24 cellular contexts compared by ENCODE assay signal in genomic region chr12:12840500-12840899, GRCh38. TPM values are rescaled to one million over a fixed set of nuclear protein-coding genes. Genes with fewer than 3 reads are reported as not detected.
"Had no signal": no experiment of that assay in that cellular context is flagged by ENCODE, and none has a peak within 500 bp of the region (broad histone marks: within the 10 kb centered on the region; RNA-seq: fewer than 3 reads in every experiment).

No MANE protein-coding gene starts in this region.

- H3K4me3 Mint-ChIP-seq: activated B cell treated with CpG ODN at 0.5 μM for 24 hours; activated CD4-positive, alpha-beta T cell treated with anti-CD3 and anti-CD28 coated beads, Interleukin-2, amount 10 ng/mL, durations not matched to agents 24 days and 14 days; activated naive CD8-positive, alpha-beta T cell treated with anti-CD3 and anti-CD28 coated beads, Interleukin-2, amount 50 U/mL, for 24 hours; activated T-cell treated with anti-CD3 and anti-CD28 coated beads, Interleukin-2, amount 50 U/mL, for 4 hours; brain; central memory CD8-positive, alpha-beta T cell had no signal

- H3K27me3 Mint-ChIP-seq: activated B cell treated with CpG ODN at 0.5 μM for 24 hours; activated CD4-positive, alpha-beta T cell treated with anti-CD3 and anti-CD28 coated beads, Interleukin-2, amount 10 ng/mL, durations not matched to agents 24 days and 14 days; activated naive CD8-positive, alpha-beta T cell treated with anti-CD3 and anti-CD28 coated beads, Interleukin-2, amount 50 U/mL, for 24 hours; brain; central memory CD8-positive, alpha-beta T cell; T-helper 17 cell had no signal

- H3K9me3 Mint-ChIP-seq: activated B cell treated with CpG ODN at 0.5 μM for 24 hours; activated CD4-positive, alpha-beta T cell treated with anti-CD3 and anti-CD28 coated beads, Interleukin-2, amount 10 ng/mL, durations not matched to agents 24 days and 14 days; activated naive CD4-positive, alpha-beta T cell treated with anti-CD3 and anti-CD28 coated beads, Interleukin-2, amount 50 U/mL, for 72 hours; activated naive CD8-positive, alpha-beta T cell treated with anti-CD3 and anti-CD28 coated beads, Interleukin-2, amount 50 U/mL, for 24 hours; activated T-cell treated with anti-CD3 and anti-CD28 coated beads, Interleukin-2, amount 50 U/mL, for 4 hours; brain; central memory CD8-positive, alpha-beta T cell had no signal

- ATAC-seq: activated naive CD4-positive, alpha-beta T cell treated with anti-CD3 and anti-CD28 coated beads, Interleukin-2, amount 50 U/mL, for 72 hours; activated naive CD8-positive, alpha-beta T cell treated with anti-CD3 and anti-CD28 coated beads, Interleukin-2, amount 50 U/mL, for 24 hours; activated T-cell treated with anti-CD3 and anti-CD28 coated beads, Interleukin-2, amount 50 U/mL, for 4 hours; T-helper 17 cell had no signal

- DNase-seq: activated B cell treated with CpG ODN at 0.5 μM for 24 hours; activated CD4-positive, alpha-beta T cell treated with anti-CD3 and anti-CD28 coated beads for 1 hour; activated CD4-positive, alpha-beta T cell treated with anti-CD3 and anti-CD28 coated beads, Interleukin-2, amount 10 ng/mL, durations not matched to agents 24 days and 14 days; activated CD4-positive, alpha-beta T cell treated with anti-CD3 and anti-CD28 coated beads, Interleukin-2, amount 50 U/mL, for 48 hours; activated effector memory CD4-positive, alpha-beta T cell treated with anti-CD3 and anti-CD28 coated beads, Interleukin-2, amount 50 U/mL, for 16 hours; activated naive CD4-positive, alpha-beta T cell treated with Interleukin-2 at 50 U/mL for 16 hours; activated naive CD8-positive, alpha-beta T cell treated with anti-CD3 and anti-CD28 coated beads, Interleukin-2, amount 50 U/mL, for 24 hours; activated T-cell treated with anti-CD3 and anti-CD28 coated beads, Interleukin-2, amount 50 U/mL, for 4 hours; amygdala; Kasumi-1; NCI-H1092; NCI-H1417; NCI-H1930; NCI-H2171 treated with DMSO at 0.1 percent for 48 hours; NCI-H345; NCI-H510A; NCI-H526 treated with DMSO at 0.1 percent for 48 hours; NCI-H82; SIG-M5; T-helper 17 cell; T-helper 9 cell had no signal

- H3K27ac Mint-ChIP-seq: activated B cell treated with CpG ODN at 0.5 μM for 24 hours, T-helper 17 cell had no signal

- H3K36me3 Mint-ChIP-seq: brain had no signal

RNA-seq across cellular contexts. Expression of gene GPRC5A, which starts 50.9 kb away (rescaled TPM):
- total RNA-seq: activated B cell treated with CpG ODN at 0.5 μM for 24 hours; activated CD4-positive, alpha-beta T cell treated with anti-CD3 and anti-CD28 coated beads, Interleukin-2, amount 10 ng/mL, durations not matched to agents 24 days and 14 days had no signal
